ENCODE assay signal across 19 cellular contexts in genomic region chr6:169890049-169890448, GRCh38.
DNase-seq lines count a peak whose midpoint lies in the region; ATAC-seq and TF ChIP-seq lines count a peak whose summit lies in the region.
"Had no signal": no experiment of that assay in that cellular context is flagged by ENCODE, and none has a peak within 500 bp of the region (broad histone marks: within the 10 kb centered on the region; RNA-seq: fewer than 3 reads in every experiment).

No MANE protein-coding gene starts in this region.

- ATAC-seq in stimulated activated memory B cell treated with anti-CD40 and anti-IgM and Interleukin-4, amounts not matched to agents 10 μg/mL and 1 μg/mL and 100 μg/mL, for 72 hours, result no peak
- no peak for ATAC-seq in GM21423 (IDR thresholded peaks at IDR 0.05; ENCODE audit: unreplicated experiment)
- ATAC-seq: GM12878, GM23338, HCT116 had no signal

- H3K36me3 ChIP-seq in HEK293 (ENCODE audit: control insufficient read depth in 2 of 2, insufficient read depth in 1 of 2, low read length in 2 of 2), result no peaks in the 10 kb centered on the region
- H3K36me3 ChIP-seq: BE2C had no signal

- CTCF ChIA-PET in HEK293 (lab: Yijun Ruan, JAX), result interaction anchor here (1.2 kb wide), 1 partner anchor 58 kb away, joined by 4 read pairs; no protein-coding TSS in a partner anchor

- H3K4me3 Mint-ChIP-seq in osteocyte (ENCODE audit: unreplicated experiment), result no peak overlapping the region
- H3K4me3 Mint-ChIP-seq in stimulated activated memory B cell treated with anti-CD40 and anti-IgM and Interleukin-4, amounts not matched to agents 10 μg/mL and 1 μg/mL and 100 μg/mL, for 72 hours, result no peak overlapping the region
- H3K4me3 Mint-ChIP-seq: CD4-positive, CD25-positive, alpha-beta regulatory T cell; GM23338 had no signal

- no peaks in the 10 kb centered on the region for H3K36me3 Mint-ChIP-seq in osteocyte (ENCODE audit: unreplicated experiment)
- H3K36me3 Mint-ChIP-seq in stimulated activated memory B cell treated with anti-CD40 and anti-IgM and Interleukin-4, amounts not matched to agents 10 μg/mL and 1 μg/mL and 100 μg/mL, for 72 hours, result no peaks in the 10 kb centered on the region
- H3K36me3 Mint-ChIP-seq: CD4-positive, CD25-positive, alpha-beta regulatory T cell had no signal

- H3K9me3 ChIP-seq in HEK293 (ENCODE audit: control insufficient read depth, insufficient read depth, low read depth, low read length), result no peaks in the 10 kb centered on the region
- H3K9me3 ChIP-seq: BE2C had no signal

- no peaks in the 10 kb centered on the region for H3K4me1 ChIP-seq in HEK293 (ENCODE audit: control insufficient read depth, insufficient read depth, low read length)
- H3K4me1 ChIP-seq: BE2C had no signal

- H3K4me3 ChIP-seq in HEK293 (ENCODE audit: low read depth, low read length) (no peak overlapping the region), coronary artery (no peak overlapping the region)
- H3K4me3 ChIP-seq: GM12878, GM23338 had no signal

- DNase-seq in NCI-H524 (lab: John Stamatoyannopoulos, UW) (peak; percentile 16 to 57), NCI-H524 treated with DMSO at 0.1 percent for 48 hours (lab: John Stamatoyannopoulos, UW) (no peak), coronary artery (ENCODE audit: low spot score) (peak; percentile 68), osteocyte (ENCODE audit: extremely low spot score, unreplicated experiment) (peak; percentile 68), LoVo (ENCODE audit: low spot score) (no peak)
- DNase-seq: BE2C; CD4-positive, CD25-positive, alpha-beta regulatory T cell; DMS153; EL; NCI-H1105 treated with DMSO at 0.1 percent for 48 hours; NCI-H2081; NCI-H2171 treated with DMSO at 0.1 percent for 48 hours; OCI-M1 had no signal

- H3K4me1 Mint-ChIP-seq in osteocyte (ENCODE audit: unreplicated experiment), result no peaks in the 10 kb centered on the region
- no peaks in the 10 kb centered on the region for H3K4me1 Mint-ChIP-seq in stimulated activated memory B cell treated with anti-CD40 and anti-IgM and Interleukin-4, amounts not matched to agents 10 μg/mL and 1 μg/mL and 100 μg/mL, for 72 hours
- H3K4me1 Mint-ChIP-seq: GM23338 had no signal

- H3K27ac ChIP-seq in HEK293 (ENCODE audit: extremely low read depth, low read depth, low read length), result no peak overlapping the region
- no peak overlapping the region for H3K27ac ChIP-seq in coronary artery

- POLR2A ChIA-PET in HEK293 (lab: Yijun Ruan, JAX), result no interaction called here

- H3K9me3 Mint-ChIP-seq in osteocyte (ENCODE audit: unreplicated experiment), result peaks cover 8% of the 10 kb centered on the region
- H3K9me3 Mint-ChIP-seq in stimulated activated memory B cell treated with anti-CD40 and anti-IgM and Interleukin-4, amounts not matched to agents 10 μg/mL and 1 μg/mL and 100 μg/mL, for 72 hours, result peaks cover 9% of the 10 kb centered on the region

- TF ChIP-seq CTCF in HEK293 (tag by site-specific recombination; IDR thresholded peaks at IDR 0.05) (no peak), coronary artery (IDR thresholded peaks at IDR 0.05) (no peak), osteocyte (IDR thresholded peaks at IDR 0.05) (no peak)

- H3K27me3 Mint-ChIP-seq in osteocyte (ENCODE audit: unreplicated experiment), result no peaks in the 10 kb centered on the region
- peaks cover 25% of the 10 kb centered on the region for H3K27me3 Mint-ChIP-seq in stimulated activated memory B cell treated with anti-CD40 and anti-IgM and Interleukin-4, amounts not matched to agents 10 μg/mL and 1 μg/mL and 100 μg/mL, for 72 hours
- H3K27me3 Mint-ChIP-seq: CD4-positive, CD25-positive, alpha-beta regulatory T cell had no signal

- H3K27ac Mint-ChIP-seq in osteocyte (ENCODE audit: unreplicated experiment), result no peak overlapping the region
- no peak overlapping the region for H3K27ac Mint-ChIP-seq in stimulated activated memory B cell treated with anti-CD40 and anti-IgM and Interleukin-4, amounts not matched to agents 10 μg/mL and 1 μg/mL and 100 μg/mL, for 72 hours
- H3K27ac Mint-ChIP-seq: CD4-positive, CD25-positive, alpha-beta regulatory T cell; GM23338 had no signal

TF ChIP-seq in HEK293, 187 proteins besides CTCF, POLR2A, EP300 and RAD21:
- TF ChIP-seq ZNF114 (tag by site-specific recombination; IDR thresholded peaks at IDR 0.05) (no peak), ZNF133 (tag by site-specific recombination; IDR thresholded peaks at IDR 0.05) (no peak), SP2 (tag by site-specific recombination; IDR thresholded peaks at IDR 0.05) (no peak), GFI1B (tag by site-specific recombination; IDR thresholded peaks at IDR 0.05) (no peak), GLIS1 (tag by site-specific recombination; IDR thresholded peaks at IDR 0.05) (peak; percentile 54), ZNF768 (tag by site-specific recombination; IDR thresholded peaks at IDR 0.05) (no peak), FEZF1 (tag by site-specific recombination; IDR thresholded peaks at IDR 0.05) (peak; percentile 28; the same call in 1 of the 2 replicates), ZNF155 (tag by site-specific recombination; IDR thresholded peaks at IDR 0.05) (no peak), ZNF214 (tag by site-specific recombination; IDR thresholded peaks at IDR 0.05; ENCODE audit: borderline replicate concordance) (no peak), RBAK (tag by site-specific recombination; IDR thresholded peaks at IDR 0.05) (no peak), ZNF19 (tag by site-specific recombination; IDR thresholded peaks at IDR 0.05; ENCODE audit: low read depth) (no peak)

Comparison
In these comparisons a context has a peak if more than half of its experiments do, and no peak if none do; other contexts are left out.
1. DNase-seq: peak in NCI-H524 (2 of 2), coronary artery (single experiment) and osteocyte (single experiment); none in NCI-H524 treated with DMSO at 0.1 percent for 48 hours (single experiment) and LoVo (single experiment).